ENCODE assay signal across 8 cellular contexts in the genomic region with DNA sequence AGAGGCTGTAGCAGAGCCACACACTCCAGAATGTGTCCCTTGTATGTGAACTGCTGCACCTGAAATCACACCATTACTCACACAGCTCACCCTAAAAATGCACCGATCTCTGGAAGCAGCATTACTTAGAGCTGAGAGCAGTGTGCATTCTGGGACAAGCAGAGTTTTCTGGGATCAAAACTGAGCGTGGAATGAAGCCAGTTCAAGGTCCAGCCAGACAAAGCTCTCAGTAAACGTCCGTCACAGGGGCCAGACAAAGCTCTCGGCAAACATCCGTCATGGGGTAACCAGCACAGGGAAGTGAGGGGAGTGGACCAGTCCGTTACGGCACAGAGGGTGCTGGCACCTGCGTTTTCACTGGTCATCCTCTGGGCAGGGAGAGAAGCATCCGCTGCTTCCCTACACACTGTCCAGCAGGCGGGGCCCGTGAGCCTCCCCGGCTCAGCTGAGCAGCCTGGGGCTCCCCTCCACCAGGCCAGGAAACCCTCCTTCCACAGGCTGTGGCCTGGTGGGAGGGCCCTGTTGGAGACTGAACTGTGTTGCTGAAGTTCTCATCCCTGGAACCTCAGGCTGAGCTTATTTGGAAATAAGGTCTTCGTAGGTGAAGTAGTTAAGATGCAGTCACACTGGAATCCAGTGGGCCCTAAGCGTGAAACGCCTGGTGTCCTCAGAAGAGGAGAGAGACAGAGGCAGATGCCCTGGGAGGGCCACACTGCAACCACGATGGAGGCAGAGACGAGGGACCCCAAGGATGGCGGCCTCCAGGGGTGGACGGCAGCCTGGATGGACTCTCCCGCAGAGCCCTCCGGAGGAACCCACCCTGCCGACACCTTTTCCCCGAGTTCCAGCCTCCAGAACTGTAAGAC.
DNase-seq lines count a peak whose midpoint lies in the region; ATAC-seq and TF ChIP-seq lines count a peak whose summit lies in the region.

No MANE protein-coding gene starts in this region.

- intact Hi-C loops in mucosa of descending colon (cut with DNase I, micrococcal nuclease), result no loop called here
- intact Hi-C loops in activated T-helper 1 cell treated with anti-CD3 and anti-CD28 coated beads, Interleukin-12 subunit alpha, Interleukin-12 subunit beta, Interleukin-2, Interleukin-4 antibody, amounts not matched to agents 30 ng/mL and 10 ng/mL and 1 ng/mL, durations not matched to agents 14 hours and 24 hours and 36 hours (cut with micrococcal nuclease), result no loop called here

- no peaks in the 10 kb centered on the region for H3K4me1 Mint-ChIP-seq in activated T-helper 1 cell treated with anti-CD3 and anti-CD28 coated beads, Interleukin-12 subunit alpha, Interleukin-12 subunit beta, Interleukin-2, Interleukin-4 antibody, amounts not matched to agents 30 ng/mL and 10 ng/mL and 1 ng/mL, durations not matched to agents 14 hours and 24 hours and 36 hours (ENCODE audit: low read depth)

- ATAC-seq in mucosa of descending colon, result peak; percentile 56
- no peak for ATAC-seq in HG02938 (IDR thresholded peaks at IDR 0.05; ENCODE audit: unreplicated experiment)

- H3K9me3 Mint-ChIP-seq in activated T-helper 1 cell treated with anti-CD3 and anti-CD28 coated beads, Interleukin-12 subunit alpha, Interleukin-12 subunit beta, Interleukin-2, Interleukin-4 antibody, amounts not matched to agents 30 ng/mL and 10 ng/mL and 1 ng/mL, durations not matched to agents 14 hours and 24 hours and 36 hours, result no peaks in the 10 kb centered on the region

- no peak overlapping the region for H3K27ac ChIP-seq in C4-2B

- H3K4me3 Mint-ChIP-seq in activated T-helper 1 cell treated with anti-CD3 and anti-CD28 coated beads, Interleukin-12 subunit alpha, Interleukin-12 subunit beta, Interleukin-2, Interleukin-4 antibody, amounts not matched to agents 30 ng/mL and 10 ng/mL and 1 ng/mL, durations not matched to agents 14 hours and 24 hours and 36 hours, result no peak overlapping the region

- no peaks in the 10 kb centered on the region for H3K4me1 ChIP-seq in mucosa of descending colon (ENCODE audit: low read depth)

- H3K27ac Mint-ChIP-seq in activated T-helper 1 cell treated with anti-CD3 and anti-CD28 coated beads, Interleukin-12 subunit alpha, Interleukin-12 subunit beta, Interleukin-2, Interleukin-4 antibody, amounts not matched to agents 30 ng/mL and 10 ng/mL and 1 ng/mL, durations not matched to agents 14 hours and 24 hours and 36 hours, result no peak overlapping the region

- H3K4me3 ChIP-seq in mucosa of descending colon, result no peak overlapping the region

- TF ChIP-seq CTCF in C4-2B (conservative IDR thresholded peaks at IDR 0.05), result peak; percentile 95
- TF ChIP-seq CTCF in mucosa of descending colon (IDR thresholded peaks at IDR 0.05), result no peak

- no peaks in the 10 kb centered on the region for H3K27me3 Mint-ChIP-seq in activated T-helper 1 cell treated with anti-CD3 and anti-CD28 coated beads, Interleukin-12 subunit alpha, Interleukin-12 subunit beta, Interleukin-2, Interleukin-4 antibody, amounts not matched to agents 30 ng/mL and 10 ng/mL and 1 ng/mL, durations not matched to agents 14 hours and 24 hours and 36 hours (ENCODE audit: insufficient read depth)

- no peaks in the 10 kb centered on the region for H3K36me3 ChIP-seq in mucosa of descending colon (ENCODE audit: low read depth)

- no peaks in the 10 kb centered on the region for H3K9me3 ChIP-seq in mucosa of descending colon

- DNase-seq in HK-2 (ENCODE audit: unreplicated experiment) (peak; percentile 8), astrocyte of the hippocampus (ENCODE audit: low read depth, low spot score) (peak; percentile 32), mucosa of descending colon (peak in 2 of 3 donors; percentile 12 to 36), NCI-H1092 (lab: John Stamatoyannopoulos, UW) (no peak), EL (no peak)
- DNase-seq in activated T-helper 1 cell treated with anti-CD3 and anti-CD28 coated beads, Interleukin-12 subunit alpha, Interleukin-12 subunit beta, Interleukin-2, Interleukin-4 antibody, amounts not matched to agents 30 ng/mL and 10 ng/mL and 1 ng/mL, durations not matched to agents 14 hours and 24 hours and 36 hours (ENCODE audit: low spot score), result no peak

- H3K36me3 Mint-ChIP-seq in activated T-helper 1 cell treated with anti-CD3 and anti-CD28 coated beads, Interleukin-12 subunit alpha, Interleukin-12 subunit beta, Interleukin-2, Interleukin-4 antibody, amounts not matched to agents 30 ng/mL and 10 ng/mL and 1 ng/mL, durations not matched to agents 14 hours and 24 hours and 36 hours (ENCODE audit: low read depth), result no peaks in the 10 kb centered on the region

Comparison
In these comparisons a context has a peak if more than half of its experiments do, and no peak if none do; other contexts are left out.
1. DNase-seq: peak in HK-2 (single experiment), astrocyte of the hippocampus (single experiment) and mucosa of descending colon (2 of 3); none in activated T-helper 1 cell treated with anti-CD3 and anti-CD28 coated beads, Interleukin-12 subunit alpha, Interleukin-12 subunit beta, Interleukin-2, Interleukin-4 antibody, amounts not matched to agents 30 ng/mL and 10 ng/mL and 1 ng/mL, durations not matched to agents 14 hours and 24 hours and 36 hours (single experiment), NCI-H1092 (single experiment) and EL (single experiment).